8 cellular contexts compared by ENCODE assay signal in the genomic region with DNA sequence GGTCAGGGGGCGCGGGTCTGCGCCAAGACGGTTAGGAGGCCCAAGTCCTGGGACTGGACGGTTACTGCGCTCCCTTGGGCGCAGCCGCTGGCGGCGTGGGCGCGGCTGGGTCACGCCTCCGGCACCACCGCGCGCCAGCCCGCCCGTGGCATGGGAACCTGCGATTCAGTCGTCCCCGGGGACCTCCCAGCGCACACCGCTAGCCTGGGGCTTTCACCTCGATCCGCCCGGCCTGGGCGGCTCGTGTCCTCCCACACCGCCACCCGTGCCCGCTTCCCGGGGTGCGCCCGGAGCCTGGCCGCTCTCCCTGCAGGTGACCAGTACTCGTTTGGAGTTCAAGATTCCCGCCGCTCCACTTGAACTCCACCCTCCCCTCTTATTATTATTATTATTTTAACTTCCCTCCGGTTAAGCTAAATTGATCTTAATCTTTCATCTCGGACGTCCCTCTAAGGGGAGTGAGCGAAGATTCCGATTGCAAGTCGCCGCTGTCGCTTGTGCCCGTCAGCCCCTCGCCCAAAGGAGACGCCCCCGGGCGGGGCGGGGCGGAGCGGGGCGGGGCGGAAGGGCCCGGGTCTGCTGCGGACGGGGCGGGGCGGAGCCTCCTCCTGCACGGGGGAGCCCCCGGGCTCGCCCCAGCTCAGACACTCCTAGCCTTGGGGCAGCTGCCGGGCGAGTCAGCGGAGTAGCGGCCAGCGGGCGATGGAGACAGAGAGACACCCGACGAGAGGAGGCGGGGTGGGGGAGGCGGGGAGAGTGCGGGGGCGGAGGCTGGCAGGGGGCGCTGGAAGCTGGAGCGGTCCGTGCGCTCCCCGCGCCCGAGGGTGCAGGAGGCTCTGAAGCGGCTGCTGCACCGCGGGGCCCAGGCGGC. TPM values are rescaled to one million over a fixed set of nuclear protein-coding genes. Genes with fewer than 3 reads are reported as not detected.
A peak's percentile ranks its signal among the peaks of the same experiment; 100 is the strongest.
DNase-seq lines count a peak whose midpoint lies in the region; ATAC-seq and TF ChIP-seq lines count a peak whose summit lies in the region.

A gene with protein sequence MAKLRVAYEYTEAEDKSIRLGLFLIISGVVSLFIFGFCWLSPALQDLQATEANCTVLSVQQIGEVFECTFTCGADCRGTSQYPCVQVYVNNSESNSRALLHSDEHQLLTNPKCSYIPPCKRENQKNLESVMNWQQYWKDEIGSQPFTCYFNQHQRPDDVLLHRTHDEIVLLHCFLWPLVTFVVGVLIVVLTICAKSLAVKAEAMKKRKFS (plus strand): TSS at position 643 of the 871 bp plus-strand sequence. CDS start 445 bp downstream, outside the sequence.

- no peaks in the 10 kb centered on the region for H3K9me3 Mint-ChIP-seq in stimulated activated memory B cell treated with anti-CD40 and anti-IgM and Interleukin-4, amounts not matched to agents 10 μg/mL and 1 μg/mL and 100 μg/mL, for 72 hours

- H3K4me1 Mint-ChIP-seq in stimulated activated memory B cell treated with anti-CD40 and anti-IgM and Interleukin-4, amounts not matched to agents 10 μg/mL and 1 μg/mL and 100 μg/mL, for 72 hours: peaks cover 22% of the 10 kb centered on the region

- H3K27me3 Mint-ChIP-seq in stimulated activated memory B cell treated with anti-CD40 and anti-IgM and Interleukin-4, amounts not matched to agents 10 μg/mL and 1 μg/mL and 100 μg/mL, for 72 hours: peaks cover 10% of the 10 kb centered on the region

- peak; percentile 37 for DNase-seq in NCI-H82 treated with DMSO at 0.1 percent for 48 hours (lab: John Stamatoyannopoulos, UW; ENCODE audit: unreplicated experiment)
- peak; percentile 88 for DNase-seq in activated CD8-positive, alpha-beta memory T cell treated with anti-CD3 and anti-CD28 coated beads, Interleukin-2, amount 50 U/mL, for 48 hours
- peak; percentile 48 for DNase-seq in epithelial cell of esophagus (ENCODE audit: low read depth)
- peak; percentile 77 for DNase-seq in myocyte (ENCODE audit: low read depth)

- no peak for TF ChIP-seq CTCF in epithelial cell of esophagus (IDR thresholded peaks at IDR 0.05; ENCODE audit: insufficient read depth, low read depth, low read length, missing control alignments)

- peak within 1 kb of the TSS; percentile 57 for H3K9ac ChIP-seq in BLaER1

- peak within 1 kb of the TSS; percentile 94 for H3K4me3 Mint-ChIP-seq in stimulated activated memory B cell treated with anti-CD40 and anti-IgM and Interleukin-4, amounts not matched to agents 10 μg/mL and 1 μg/mL and 100 μg/mL, for 72 hours

- no peak within 1 kb of the TSS for H3K27ac ChIP-seq in BLaER1

- peaks cover 19% of the 10 kb centered on the region for H3K4me1 ChIP-seq in BLaER1

- no peaks in the 10 kb centered on the region for H3K36me3 Mint-ChIP-seq in stimulated activated memory B cell treated with anti-CD40 and anti-IgM and Interleukin-4, amounts not matched to agents 10 μg/mL and 1 μg/mL and 100 μg/mL, for 72 hours

- peak within 1 kb of the TSS; percentile 29 for H3K27ac Mint-ChIP-seq in stimulated activated memory B cell treated with anti-CD40 and anti-IgM and Interleukin-4, amounts not matched to agents 10 μg/mL and 1 μg/mL and 100 μg/mL, for 72 hours

- ATAC-seq in GM19395 (IDR thresholded peaks at IDR 0.05; ENCODE audit: unreplicated experiment): peak; percentile 80
- peak; percentile 87 for ATAC-seq in HG03460 (IDR thresholded peaks at IDR 0.05; ENCODE audit: unreplicated experiment)
- ATAC-seq in stimulated activated memory B cell treated with anti-CD40 and anti-IgM and Interleukin-4, amounts not matched to agents 10 μg/mL and 1 μg/mL and 100 μg/mL, for 72 hours: peak; percentile 92

- peaks cover 31% of the 10 kb centered on the region for H4K20me1 ChIP-seq in BLaER1

- peak within 1 kb of the TSS; percentile 88 for H3K4me2 ChIP-seq in BLaER1

- no peaks in the 10 kb centered on the region for H3K9me3 ChIP-seq in BLaER1

- H3K4me3 ChIP-seq in BLaER1: peak within 1 kb of the TSS; percentile 78
- H3K4me3 ChIP-seq in epithelial cell of esophagus (ENCODE audit: low read length): peak within 1 kb of the TSS; percentile 60

- peaks cover 56% of the 10 kb centered on the region for H3K27me3 ChIP-seq in BLaER1

- no peaks in the 10 kb centered on the region for H3K36me3 ChIP-seq in BLaER1

RNA-seq across cellular contexts. Expression of the gene that starts here (rescaled TPM):
- 1.6 TPM in 2 replicates for total RNA-seq in myocyte
- 4.2 TPM for polyA plus RNA-seq in myocyte (2012)

Comparison
In these comparisons a context has a peak if more than half of its experiments do, and no peak if none do; other contexts are left out.
1. DNase-seq: peak in every context shown above with its lines; median percentile 88 in activated CD8-positive, alpha-beta memory T cell treated with anti-CD3 and anti-CD28 coated beads, Interleukin-2, amount 50 U/mL, for 48 hours; 77 in myocyte; 48 in epithelial cell of esophagus; 37 in NCI-H82 treated with DMSO at 0.1 percent for 48 hours.